ENCODE assay signal across 26 cellular contexts in genomic region chr2:101344173-101344572, GRCh38. TPM values are rescaled to one million over a fixed set of nuclear protein-coding genes. Genes with fewer than 3 reads are reported as not detected.
DNase-seq lines count a peak whose midpoint lies in the region; ATAC-seq, FAIRE-seq and TF ChIP-seq lines count a peak whose summit lies in the region.
"Had no signal": no experiment of that assay in that cellular context is flagged by ENCODE, and none has a peak within 500 bp of the region (broad histone marks: within the 10 kb centered on the region; RNA-seq: fewer than 3 reads in every experiment).

No MANE protein-coding gene starts in this region.

- H3K4me1 ChIP-seq in HepG2 (ENCODE audit: insufficient read depth, low read length) (peaks cover 57% of the 10 kb centered on the region), right lobe of liver (peaks cover 0 to 10% (median 4%) of the 10 kb centered on the region in 4 donors), gastrocnemius medialis (no peaks in the 10 kb centered on the region), upper lobe of right lung (peaks cover 20% of the 10 kb centered on the region)

- H3K4me3 ChIP-seq in HepG2 (replicated peaks in 1 of 3; ENCODE audit: insufficient read depth in 1 of 3, low read depth in 2 of 3, low read length in 3 of 3): 0 out of 6 replicates have a peak overlapping the region, but pooled peaks of 1 of the 3 experiments have one; percentile 7
- H3K4me3 ChIP-seq in right lobe of liver: no peak overlapping the region
- H3K4me3 ChIP-seq in gastrocnemius medialis: no peak overlapping the region
- no peak overlapping the region for H3K4me3 ChIP-seq in upper lobe of right lung

- no peak for TF ChIP-seq CTCF in HepG2 (CRISPR knock-in tag; IDR thresholded peaks at IDR 0.05)
- no peak for TF ChIP-seq CTCF in right lobe of liver (IDR thresholded peaks at IDR 0.05)
- no peak for TF ChIP-seq CTCF in gastrocnemius medialis (IDR thresholded peaks at IDR 0.05 in 4 of 5, conservative IDR thresholded peaks at IDR 0.05 in 1 of 5)
- no peak for TF ChIP-seq CTCF in upper lobe of right lung (IDR thresholded peaks at IDR 0.05)

- in situ Hi-C loops in HepG2 (cut with HindIII; ENCODE audit: extremely low pct_ligation_motif_present, low pct_unique_long_range_greater_than_20kb): loop anchor here (5.0 kb wide), 1 partner anchor 43 kb away; the partner anchor contains the start of gene CREG2
- in situ Hi-C loops in gastrocnemius medialis (cut with MboI; ENCODE audit: low sequenced_read_pairs in 4 of 4): loop anchor here in 2 of 4 donors (10.0 to 25.0 kb wide), 2 partner anchors 491 to 493 kb away; no protein-coding TSS in a partner anchor

- no TSS peak for BruUV-seq in HepG2 (replicated peaks; lab: Mats Ljungman, UMichigan)

- ATAC-seq in HepG2 (peak; percentile 20), right lobe of liver (no peak), gastrocnemius medialis (no peak), upper lobe of right lung (no peak)

- H3K27ac ChIP-seq in HepG2 (ENCODE audit: extremely low read length, insufficient read depth, low read length) (no peak overlapping the region), right lobe of liver (no peak overlapping the region), gastrocnemius medialis (no peak overlapping the region), upper lobe of right lung (no peak overlapping the region)
- H3K27ac ChIP-seq: RWPE1 had no signal

- POLR2A ChIA-PET in HepG2 (lab: Yijun Ruan, JAX): no interaction called here

- H3K9ac ChIP-seq in HepG2 (ENCODE audit: insufficient read depth, low read depth, low read length): no peak overlapping the region
- H3K9ac ChIP-seq: SK-N-SH had no signal

- 0 out of 2 replicates have a peak overlapping the region, but pooled peaks have one; percentile 15 for H3K4me2 ChIP-seq in HepG2 (ENCODE audit: low read depth, low read length)
- H3K4me2 ChIP-seq: SK-N-SH had no signal

- FAIRE-seq in HepG2 (lab: Jason Lieb, UNC): no peak
- FAIRE-seq: GM19239 had no signal

- H4K20me1 ChIP-seq in HepG2 (ENCODE audit: insufficient read depth, low read length): no peaks in the 10 kb centered on the region

- TF ChIP-seq RAD21 in HepG2 (CRISPR knock-in tag; IDR thresholded peaks at IDR 0.05): no peak

- H3K9me3 ChIP-seq in HepG2 (ENCODE audit: low read length): no peaks in the 10 kb centered on the region
- H3K9me3 ChIP-seq in right lobe of liver: no peaks in the 10 kb centered on the region
- H3K9me3 ChIP-seq in gastrocnemius medialis: no peaks in the 10 kb centered on the region
- no peaks in the 10 kb centered on the region for H3K9me3 ChIP-seq in upper lobe of right lung
- H3K9me3 ChIP-seq: SK-N-SH had no signal

- H3K27me3 ChIP-seq in HepG2 (ENCODE audit: control insufficient read depth in 1 of 2, insufficient read depth in 2 of 2, low read length in 2 of 2) (no peaks in the 10 kb centered on the region), right lobe of liver (no peaks in the 10 kb centered on the region), gastrocnemius medialis (no peaks in the 10 kb centered on the region), upper lobe of right lung (no peaks in the 10 kb centered on the region)

- H2AFZ ChIP-seq in HepG2 (ENCODE audit: low read length): no peak overlapping the region

- 25% methylated on average over 6 of the region's 6 CpGs for WGBS in HepG2 (ENCODE audit: low lambda C conversion rate)
- 66% methylated on average over 6 of the region's 6 CpGs for WGBS in right lobe of liver (ENCODE audit: insufficient coverage, low coverage, low lambda C conversion rate, missing lambda C conversion rate)

- no peaks in the 10 kb centered on the region for H3K36me3 ChIP-seq in HepG2 (replicated peaks in 1 of 2; ENCODE audit: control insufficient read depth in 1 of 2, insufficient read depth in 2 of 2, low read length in 2 of 2)
- H3K36me3 ChIP-seq in right lobe of liver: no peaks in the 10 kb centered on the region
- H3K36me3 ChIP-seq in gastrocnemius medialis: no peaks in the 10 kb centered on the region
- no peaks in the 10 kb centered on the region for H3K36me3 ChIP-seq in upper lobe of right lung

- intact Hi-C loops in HepG2 (cut with micrococcal nuclease; ENCODE audit: unreplicated experiment) (loop anchor here (5.0 to 10.0 kb wide), 3 partner anchors 37 to 481 kb away; partner anchors contain the start of gene RNF149), right lobe of liver (cut with DNase I) (no loop called here), head of caudate nucleus (cut with DNase I) (loop anchor here (5.0 to 10.0 kb wide), 3 partner anchors 43 to 491 kb away; partner anchors contain the start of genes CREG2 and MAP4K4), gastrocnemius medialis (cut with DNase I; ENCODE audit: low total_unique reads) (loop anchor here (5.0 kb wide), 1 partner anchor 488 kb away; no protein-coding TSS in a partner anchor), upper lobe of right lung (cut with DNase I) (no loop called here)

- no peaks in the 10 kb centered on the region for H3K79me2 ChIP-seq in HepG2 (ENCODE audit: insufficient read depth, low read length)

- CTCF ChIA-PET in HepG2 (lab: Yijun Ruan, JAX; ENCODE audit: low intra/inter-chr PET ratio, low total read pairs): no interaction called here

- no peak for DNase-seq in HepG2 (ENCODE audit: low spot score)
- no peak for DNase-seq in right lobe of liver
- DNase-seq in head of caudate nucleus: peak in 27 of 42 donors; percentile 15 to 83 (median 51)
- DNase-seq in pons (ENCODE audit: low spot score): peak; percentile 84
- DNase-seq in gastrocnemius medialis: no peak
- no peak for DNase-seq in upper lobe of right lung
- DNase-seq in NCI-H1092 (lab: John Stamatoyannopoulos, UW): no peak
- DNase-seq: AML-193; EL; GF-D8; H7; KBM-7; MM.1S; NCI-H1092 treated with DMSO at 0.1 percent for 48 hours; NCI-H146; NCI-H2029 treated with DMSO at 0.1 percent for 48 hours; NCI-H226; NCI-H510A treated with DMSO at 0.1 percent for 48 hours; NCI-H774; NK-92 treated with Interleukin-12 subunit alpha and Interleukin-12 subunit beta, amount 100 ng/mL, for 24 hours; SIG-M5; SK-N-SH had no signal

- TF ChIP-seq POLR2A in HepG2 (IDR thresholded peaks at IDR 0.05; ENCODE audit: insufficient read depth in 1 of 2, low read depth in 2 of 2, low read length in 2 of 2) (no peak), right lobe of liver (IDR thresholded peaks at IDR 0.05) (no peak), gastrocnemius medialis (IDR thresholded peaks at IDR 0.05) (no peak)

- TF ChIP-seq EP300 in HepG2 (IDR thresholded peaks at IDR 0.05; ENCODE audit: low read depth in 2 of 2, low read length in 2 of 2): no peak
- TF ChIP-seq EP300 in HepG2 (CRISPR knock-in tag; IDR thresholded peaks at IDR 0.05; ENCODE audit: borderline replicate concordance): no peak

RNA-seq across cellular contexts. Expression of gene RNF149, which starts 35.7 kb away (rescaled TPM):
- total RNA-seq in HepG2 (2016; rRNA removed; fragmentation: Illumina TruSeq; extraction: Trizol) (45.7 and 109 TPM in 2 replicates), right lobe of liver (10 to 100 TPM; 20.3 to 45.4 (median 32.2) TPM), gastrocnemius medialis (10 to 100 TPM; 14.7 to 27.7 (median 18.5) TPM), upper lobe of right lung (94.0 TPM)
- total RNA-seq in HepG2 (2016; cell fraction: cytosol; rRNA removed; fragmentation: Illumina TruSeq; extraction: Trizol; ENCODE audit: low read depth): 31.6 and 37.7 TPM in 2 replicates
- 40.9 and 111 TPM in 2 replicates for total RNA-seq in HepG2 (2016; cell fraction: insoluble cytoplasmic fraction; rRNA removed; fragmentation: Illumina TruSeq; extraction: Trizol)
- 40.3 and 50.9 TPM in 2 replicates for total RNA-seq in HepG2 (2016; cell fraction: membrane; rRNA removed; fragmentation: Illumina TruSeq; extraction: Trizol)
- total RNA-seq in HepG2 (2016; cell fraction: nucleus; rRNA removed; fragmentation: Illumina TruSeq; extraction: Trizol): 138 and 175 TPM in 2 replicates
- 87.2 and 87.6 TPM in 2 replicates for polyA plus RNA-seq in HepG2 (2011; rRNA removed)
- polyA plus RNA-seq in HepG2 (2011; cell fraction: cytosol; rRNA removed): 33.2 and 46.3 TPM in 2 replicates
- 67.6 and 82.1 TPM in 2 replicates for polyA plus RNA-seq in HepG2 (2011; cell fraction: nucleus; rRNA removed)
- polyA plus RNA-seq in HepG2 (2012): 91.6 and 103 TPM in 2 replicates
- polyA plus RNA-seq in HepG2 (2016; cell fraction: cytosol; fragmentation: Illumina TruSeq; extraction: Trizol; ENCODE audit: low read depth): 12.2 and 15.7 TPM in 2 replicates
- polyA plus RNA-seq in HepG2 (2016; cell fraction: insoluble cytoplasmic fraction; fragmentation: Illumina TruSeq; extraction: Trizol; ENCODE audit: low read depth): 37.5 and 38.4 TPM in 2 replicates
- 22.7 and 27.3 TPM in 2 replicates for polyA plus RNA-seq in HepG2 (2016; cell fraction: membrane; fragmentation: Illumina TruSeq; extraction: Trizol; ENCODE audit: low read depth)
- polyA plus RNA-seq in HepG2 (2016; cell fraction: nucleus; fragmentation: Illumina TruSeq; extraction: Trizol; ENCODE audit: insufficient read depth, low read depth): 273 and 274 TPM in 2 replicates
- polyA minus RNA-seq in HepG2 (2011; rRNA and poly(A)+ RNA removed; ENCODE audit: low replicate concordance): 41.3 and 47.7 TPM in 2 replicates
- 41.9 and 57.0 TPM in 2 replicates for polyA minus RNA-seq in HepG2 (2011; cell fraction: cytosol; rRNA and poly(A)+ RNA removed)
- polyA minus RNA-seq in HepG2 (2011; cell fraction: nucleus; rRNA and poly(A)+ RNA removed): 147 and 171 TPM in 2 replicates

RNA-seq across cellular contexts. Expression of gene CREG2, which starts 43.1 kb away (rescaled TPM):
- total RNA-seq in HepG2 (2016; rRNA removed; fragmentation: Illumina TruSeq; extraction: Trizol) (0.18 TPM in 1 of 2 replicates, not detected in the other), right lobe of liver (under 1 TPM in 1 of 6 experiments, not detected in 5; 0.20 TPM), gastrocnemius medialis (not detected), upper lobe of right lung (not detected)
- not detected in 2 replicates for total RNA-seq in HepG2 (2016; cell fraction: cytosol; rRNA removed; fragmentation: Illumina TruSeq; extraction: Trizol; ENCODE audit: low read depth)
- total RNA-seq in HepG2 (2016; cell fraction: insoluble cytoplasmic fraction; rRNA removed; fragmentation: Illumina TruSeq; extraction: Trizol): 0.13 TPM in 1 of 2 replicates, not detected in the other
- total RNA-seq in HepG2 (2016; cell fraction: membrane; rRNA removed; fragmentation: Illumina TruSeq; extraction: Trizol): 0.28 TPM in 1 of 2 replicates, not detected in the other
- total RNA-seq in HepG2 (2016; cell fraction: nucleus; rRNA removed; fragmentation: Illumina TruSeq; extraction: Trizol): not detected in 2 replicates
- polyA plus RNA-seq in HepG2 (2011; rRNA removed): 0.20 and 0.26 TPM in 2 replicates
- polyA plus RNA-seq in HepG2 (2011; cell fraction: cytosol; rRNA removed): 0.43 and 0.49 TPM in 2 replicates
- 0.14 and 0.26 TPM in 2 replicates for polyA plus RNA-seq in HepG2 (2011; cell fraction: nucleus; rRNA removed)
- polyA plus RNA-seq in HepG2 (2012): 0.08 and 0.29 TPM in 2 replicates
- polyA plus RNA-seq in HepG2 (2016; cell fraction: cytosol; fragmentation: Illumina TruSeq; extraction: Trizol; ENCODE audit: low read depth): 0.20 TPM in 1 of 2 replicates, not detected in the other
- polyA plus RNA-seq in HepG2 (2016; cell fraction: insoluble cytoplasmic fraction; fragmentation: Illumina TruSeq; extraction: Trizol; ENCODE audit: low read depth): not detected in 2 replicates
- polyA plus RNA-seq in HepG2 (2016; cell fraction: membrane; fragmentation: Illumina TruSeq; extraction: Trizol; ENCODE audit: low read depth): 0.47 TPM in 1 of 2 replicates, not detected in the other
- not detected in 2 replicates for polyA plus RNA-seq in HepG2 (2016; cell fraction: nucleus; fragmentation: Illumina TruSeq; extraction: Trizol; ENCODE audit: insufficient read depth, low read depth)
- 40.8 TPM in 1 of 2 replicates, not detected in the other for polyA minus RNA-seq in HepG2 (2011; rRNA and poly(A)+ RNA removed; ENCODE audit: low replicate concordance)
- polyA minus RNA-seq in HepG2 (2011; cell fraction: cytosol; rRNA and poly(A)+ RNA removed): 0.99 TPM in 1 of 2 replicates, not detected in the other
- polyA minus RNA-seq in HepG2 (2011; cell fraction: nucleus; rRNA and poly(A)+ RNA removed): not detected in 2 replicates
- polyA plus RNA-seq: AG04450, CD14-positive monocyte had no signal

Comparison
In these comparisons a context has a peak if more than half of its experiments do, and no peak if none do; other contexts are left out.
1. intact Hi-C loops: an anchor here in HepG2 (5.0 to 10.0 kb wide), head of caudate nucleus (5.0 to 10.0 kb wide) and gastrocnemius medialis (5.0 kb wide); none called in right lobe of liver and upper lobe of right lung.
2. DNase-seq: peak in head of caudate nucleus (27 of 42) and pons (single experiment); none in HepG2 (single experiment), right lobe of liver (0 of 3), gastrocnemius medialis (0 of 2), upper lobe of right lung (single experiment) and NCI-H1092 (single experiment).